Comparison of ENCODE assay signal across 13 cellular contexts in genomic region chr20:49835031-49835430, GRCh38.
"Had no signal": no experiment of that assay in that cellular context is flagged by ENCODE, and none has a peak within 500 bp of the region (broad histone marks: within the 10 kb centered on the region; RNA-seq: fewer than 3 reads in every experiment).

No MANE protein-coding gene starts in this region.

- H3K9me3 ChIP-seq: stomach had no signal

- H3K27ac ChIP-seq: stomach, WERI-Rb-1 had no signal

- H3K36me3 ChIP-seq: WERI-Rb-1 had no signal

- H3K4me3 ChIP-seq: stomach had no signal

- DNase-seq: activated CD4-positive, alpha-beta T cell treated with anti-CD3 and anti-CD28 coated beads for 4 hours; activated CD8-positive, alpha-beta memory T cell treated with anti-CD3 and anti-CD28 coated beads, Interleukin-2, amount 50 U/mL, for 4 hours; activated CD8-positive, alpha-beta T cell treated with anti-CD3 and anti-CD28 coated beads for 36 hours; activated naive CD4-positive, alpha-beta T cell; effector memory CD8-positive, alpha-beta T cell; foreskin melanocyte; head of caudate nucleus; left colon; stimulated activated CD4-positive, alpha-beta T cell treated with anti-CD3 and anti-CD28 coated beads, Interleukin-15, amount 100 ng/mL, for 24 hours; stimulated activated CD4-positive, alpha-beta T cell treated with anti-CD3 and anti-CD28 coated beads, Interleukin-4, amount 100 ng/mL, for 4 hours; stomach; T1000; WERI-Rb-1 had no signal

- H3K27me3 ChIP-seq: stomach had no signal
